In genomic region chr16:27080870-27081269, GRCh38 we compare ENCODE assay signal across 11 cellular contexts. TPM values are rescaled to one million over a fixed set of nuclear protein-coding genes. Genes with fewer than 3 reads are reported as not detected.
A peak's percentile ranks its signal among the peaks of the same experiment; 100 is the strongest.
DNase-seq lines count a peak whose midpoint lies in the region; ATAC-seq and TF ChIP-seq lines count a peak whose summit lies in the region.
"Had no signal": no experiment of that assay in that cellular context is flagged by ENCODE, and none has a peak within 500 bp of the region (broad histone marks: within the 10 kb centered on the region; RNA-seq: fewer than 3 reads in every experiment).

No MANE protein-coding gene starts in this region.

- H3K27me3 Mint-ChIP-seq in type B pancreatic cell, result peaks cover 30% of the 10 kb centered on the region

- no peak overlapping the region for H3K27ac ChIP-seq in OCI-LY7 (ENCODE audit: low read depth, low read length, poor library complexity, severe bottlenecking)
- H3K27ac ChIP-seq: esophagus squamous epithelium, SK-N-MC had no signal

- H3K4me3 ChIP-seq in OCI-LY7 (ENCODE audit: low read depth, low read length, poor library complexity, severe bottlenecking) (no peak overlapping the region), fibroblast of the aortic adventitia (ENCODE audit: low read depth, low read length) (no peak overlapping the region)
- H3K4me3 ChIP-seq: esophagus squamous epithelium, SK-N-MC had no signal

- peak; percentile 67 for TF ChIP-seq CTCF in OCI-LY7 (conservative IDR thresholded peaks at IDR 0.05; ENCODE audit: low read length)
- peak; percentile 48 for TF ChIP-seq CTCF in fibroblast of the aortic adventitia (IDR thresholded peaks at IDR 0.05; ENCODE audit: insufficient read depth, low read length)
- TF ChIP-seq CTCF in type B pancreatic cell (conservative IDR thresholded peaks at IDR 0.05), result peak; percentile 68

- POLR2A ChIA-PET in OCI-LY7 (lab: Charles Lee), result interaction anchor here (0.5 kb wide), 1 partner anchor 582 kb away, joined by 8 read pairs; no protein-coding TSS in a partner anchor

- no peaks in the 10 kb centered on the region for H3K9me2 ChIP-seq in OCI-LY7 (ENCODE audit: insufficient read depth, low read length)

- H3K4me1 ChIP-seq in OCI-LY7 (ENCODE audit: insufficient read depth, low read length, poor library complexity, severe bottlenecking), result no peaks in the 10 kb centered on the region
- H3K4me1 ChIP-seq: esophagus squamous epithelium had no signal

- H3K36me3 Mint-ChIP-seq in type B pancreatic cell, result no peaks in the 10 kb centered on the region

- no peak overlapping the region for H2AFZ ChIP-seq in OCI-LY7 (ENCODE audit: low read length)

- peaks cover 7% of the 10 kb centered on the region for H3K9me3 Mint-ChIP-seq in type B pancreatic cell

- no peaks in the 10 kb centered on the region for H3K79me2 ChIP-seq in OCI-LY7 (ENCODE audit: insufficient read depth, low read depth, low read length)

- CTCF ChIA-PET in OCI-LY7 (lab: Charles Lee; ENCODE audit: unreplicated experiment), result no interaction called here

- peaks cover 4% of the 10 kb centered on the region for H3K4me1 Mint-ChIP-seq in type B pancreatic cell (ENCODE audit: unreplicated experiment)

- intact Hi-C loops in cardiac septum (cut with DNase I) (no loop called here), left cardiac atrium (cut with DNase I) (no loop called here), OCI-LY7 (cut with micrococcal nuclease; ENCODE audit: unreplicated experiment) (no loop called here)

- no peaks in the 10 kb centered on the region for H3K36me3 ChIP-seq in OCI-LY7 (ENCODE audit: insufficient read depth, low read length)
- H3K36me3 ChIP-seq: esophagus squamous epithelium had no signal

- DNase-seq in cardiac septum (ENCODE audit: low spot score) (peak; percentile 19), left cardiac atrium (no peak), OCI-LY7 (ENCODE audit: low spot score) (peak; percentile 12), fibroblast of the aortic adventitia (ENCODE audit: low read depth) (peak; percentile 2), type B pancreatic cell (ENCODE audit: extremely low spot score, unreplicated experiment) (no peak), GOT3 (lab: John Stamatoyannopoulos, UW) (no peak)
- DNase-seq: activated T-cell treated with anti-CD3 and anti-CD28 coated beads, Interleukin-2, amount 50 U/mL, for 72 hours; esophagus squamous epithelium had no signal

- no peaks in the 10 kb centered on the region for H4K20me1 ChIP-seq in OCI-LY7 (ENCODE audit: insufficient read depth, low read length)

- no peak overlapping the region for H3K4me2 ChIP-seq in OCI-LY7 (ENCODE audit: low read length)

- ATAC-seq in left cardiac atrium, result no peak
- ATAC-seq in activated CD4-positive, CD25-positive, alpha-beta regulatory T cell treated with anti-CD3 and anti-CD28 coated beads, Interleukin-2, amount 50 U/mL, for 24 hours, result no peak
- ATAC-seq in GM19023 (IDR thresholded peaks at IDR 0.05; ENCODE audit: unreplicated experiment), result no peak
- ATAC-seq: activated T-cell treated with anti-CD3 and anti-CD28 coated beads, Interleukin-2, amount 50 U/mL, for 72 hours had no signal

- no peak overlapping the region for H3K27ac Mint-ChIP-seq in type B pancreatic cell
- H3K27ac Mint-ChIP-seq: activated T-cell treated with anti-CD3 and anti-CD28 coated beads, Interleukin-2, amount 50 U/mL, for 72 hours had no signal

- H3K9me3 ChIP-seq in OCI-LY7 (ENCODE audit: low read length), result no peaks in the 10 kb centered on the region
- H3K9me3 ChIP-seq: esophagus squamous epithelium had no signal

- BruUV-seq in OCI-LY7 (replicated peaks; lab: Mats Ljungman, UMichigan), result no TSS peak

- H3K4me3 Mint-ChIP-seq in type B pancreatic cell, result no peak overlapping the region
- H3K4me3 Mint-ChIP-seq: activated T-cell treated with anti-CD3 and anti-CD28 coated beads, Interleukin-2, amount 50 U/mL, for 72 hours had no signal

RNA-seq across cellular contexts. Expression of gene C16orf82, which starts 14.1 kb away (rescaled TPM):
- total RNA-seq in cardiac septum, result not detected
- total RNA-seq in left cardiac atrium, result not detected
- total RNA-seq in OCI-LY7 (2014; rRNA removed; shearing (Covaris generic)), result not detected in 2 replicates
- not detected in 2 replicates for total RNA-seq in OCI-LY7 (2022)
- total RNA-seq in fibroblast of the aortic adventitia (ENCODE audit: low replicate concordance), result not detected in 2 replicates
- 0.43 TPM in 1 of 2 replicates, not detected in the other for total RNA-seq in type B pancreatic cell (ENCODE audit: low replicate concordance)
- total RNA-seq: activated T-cell treated with anti-CD3 and anti-CD28 coated beads, Interleukin-2, amount 50 U/mL, for 72 hours; esophagus squamous epithelium had no signal

Comparison
In these comparisons a context has a peak if more than half of its experiments do, and no peak if none do; other contexts are left out.
1. DNase-seq: peak in cardiac septum (single experiment), OCI-LY7 (single experiment) and fibroblast of the aortic adventitia (single experiment); none in left cardiac atrium (single experiment), type B pancreatic cell (single experiment) and GOT3 (single experiment).
2. Peak in every context shown above with its lines, with median percentiles within 50 percentile points of each other: CTCF ChIP-seq.